Comparison of ENCODE assay signal across 17 cellular contexts in genomic region chr12:45281994-45282393, GRCh38.
"Had no signal": no experiment of that assay in that cellular context is flagged by ENCODE, and none has a peak within 500 bp of the region (broad histone marks: within the 10 kb centered on the region; RNA-seq: fewer than 3 reads in every experiment).

No MANE protein-coding gene starts in this region.

- H3K4me3 ChIP-seq: esophagus muscularis mucosa had no signal

- H3K27me3 ChIP-seq: esophagus muscularis mucosa, foreskin keratinocyte, neutrophil had no signal

- H3K36me3 ChIP-seq: esophagus muscularis mucosa, neutrophil had no signal

- H3K27ac ChIP-seq: epithelial cell of prostate, esophagus muscularis mucosa, foreskin keratinocyte, neutrophil had no signal

- DNase-seq: effector memory CD8-positive, alpha-beta T cell; foreskin keratinocyte; head of caudate nucleus; hippocampal formation; kidney glomerular epithelial cell; mesendoderm; naive thymus-derived CD4-positive, alpha-beta T cell; posterior cingulate gyrus; stimulated activated CD4-positive, alpha-beta T cell treated with anti-CD3 and anti-CD28 coated beads, Interleukin-2, amount 100 ng/mL, for 24 hours; stimulated activated CD4-positive, alpha-beta T cell treated with anti-CD3 and anti-CD28 coated beads, Interleukin-4, amount 100 ng/mL, for 4 hours; stimulated activated naive B cell treated with anti-CD40 and anti-IgM and Interleukin-4, amounts not matched to agents 10 μg/mL and 1 μg/mL and 100 μg/mL, for 72 hours; stimulated activated naive CD8-positive, alpha-beta T cell treated with anti-CD3 and anti-CD28 coated beads, Interleukin-15, amount 100 ng/mL, for 72 hours had no signal

- FAIRE-seq: islet of Langerhans, urothelium cell line had no signal

- H3K9me3 ChIP-seq: esophagus muscularis mucosa, neutrophil had no signal
